Comparison of ENCODE assay signal across 27 cellular contexts in the genomic region with DNA sequence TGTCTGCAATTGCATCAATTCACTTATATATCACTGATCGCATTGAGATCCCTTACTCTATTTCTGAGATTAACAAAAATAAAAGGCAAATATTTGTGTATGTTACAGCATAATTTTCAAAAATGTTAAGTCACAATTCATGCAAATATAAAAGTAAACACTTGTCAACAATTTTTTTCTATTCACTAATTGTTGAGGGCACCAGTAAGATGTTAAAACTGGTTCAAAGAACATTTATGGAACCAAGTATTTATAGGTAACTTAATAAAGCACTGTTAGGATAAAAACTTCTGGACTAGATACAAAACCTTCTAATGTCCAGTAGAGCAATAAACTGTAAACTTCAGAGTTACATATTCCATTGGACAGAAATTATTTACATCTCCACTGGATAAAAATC.
"Had no signal": no experiment of that assay in that cellular context is flagged by ENCODE, and none has a peak within 500 bp of the region (broad histone marks: within the 10 kb centered on the region; RNA-seq: fewer than 3 reads in every experiment).

No MANE protein-coding gene starts in this region.

- H3K4me3 ChIP-seq: stomach, suprapubic skin, testis, thoracic aorta, thyroid gland, tibial artery, tibial nerve, transverse colon, upper lobe of left lung, upper lobe of right lung, uterus, vagina had no signal

- DNase-seq: stimulated activated CD4-positive, alpha-beta T cell treated with anti-CD3 and anti-CD28 coated beads, Interleukin-2, amount 100 ng/mL, for 48 hours; stimulated activated CD4-positive, alpha-beta T cell treated with anti-CD3 and anti-CD28 coated beads, Interleukin-4, amount 100 ng/mL, for 1 hour; stimulated activated CD4-positive, alpha-beta T cell treated with anti-CD3 and anti-CD28 coated beads, Interleukin-4, amount 100 ng/mL, for 24 hours; stimulated activated CD4-positive, alpha-beta T cell treated with anti-CD3 and anti-CD28 coated beads, Interleukin-4, amount 100 ng/mL, for 4 hours; stimulated activated CD8-positive, alpha-beta memory T cell treated with anti-CD3 and anti-CD28 coated beads, Interleukin-4, amount 100 ng/mL, for 48 hours; stimulated activated naive B cell treated with anti-CD40 and anti-IgM and Interleukin-4, amounts not matched to agents 10 μg/mL and 1 μg/mL and 100 μg/mL, for 72 hours; stimulated activated naive CD4-positive, alpha-beta T cell; stimulated activated naive CD4-positive, alpha-beta T cell treated with Interleukin-2 at 50 U/mL for 16 hours; stimulated activated naive CD8-positive, alpha-beta T cell treated with anti-CD3 and anti-CD28 coated beads, Interleukin-15, amount 100 ng/mL, for 72 hours; stimulated activated naive CD8-positive, alpha-beta T cell treated with anti-CD3 and anti-CD28 coated beads, Interleukin-15, Interleukin-2, amounts not matched to agents 100 U/mL and 50 U/mL, for 24 hours; stomach; substantia nigra; testis; thyroid gland; tibial artery; transverse colon; trophoblast cell; upper lobe of left lung; upper lobe of right lung; uterus had no signal

- H3K9me3 ChIP-seq: stomach, suprapubic skin, testis, thoracic aorta, thyroid gland, tibial artery, tibial nerve, upper lobe of left lung, upper lobe of right lung, uterus, vagina had no signal

- H3K27ac ChIP-seq: stomach, suprapubic skin, testis, thoracic aorta, thyroid gland, tibial artery, tibial nerve, transverse colon, upper lobe of left lung, upper lobe of right lung, uterus, vagina had no signal

- ATAC-seq: stimulated activated effector memory CD8-positive, alpha-beta T cell treated with anti-CD3 and anti-CD28 coated beads, Interleukin-12 subunit alpha, Interleukin-12 subunit beta, amount 100 ng/mL, for 72 hours; stimulated activated memory B cell treated with anti-CD40 and anti-IgM and Interleukin-4, amounts not matched to agents 10 μg/mL and 1 μg/mL and 100 μg/mL, for 72 hours; stimulated activated naive B cell treated with anti-CD40 and anti-IgM and Interleukin-4, amounts not matched to agents 10 μg/mL and 1 μg/mL and 100 μg/mL, for 72 hours; stimulated activated naive CD8-positive, alpha-beta T cell treated with anti-CD3 and anti-CD28 coated beads, Interleukin-15, amount 100 ng/mL, for 72 hours; stimulated activated naive CD8-positive, alpha-beta T cell treated with anti-CD3 and anti-CD28 coated beads, Interleukin-15, Interleukin-2, amounts not matched to agents 100 U/mL and 50 U/mL, for 24 hours; upper lobe of right lung had no signal

- H3K4me1 ChIP-seq: stomach, suprapubic skin, testis, thyroid gland, tibial artery, tibial nerve, transverse colon, upper lobe of left lung, upper lobe of right lung, uterus, vagina had no signal

- H3K36me3 ChIP-seq: stomach, suprapubic skin, thoracic aorta, thyroid gland, tibial artery, tibial nerve, transverse colon, upper lobe of left lung, upper lobe of right lung, uterus, vagina had no signal

- FAIRE-seq: urothelium cell line had no signal
